8 cellular contexts compared by ENCODE assay signal in genomic region chr5:180494060-180494509, GRCh38. TPM values are rescaled to one million over a fixed set of nuclear protein-coding genes. Genes with fewer than 3 reads are reported as not detected.
DNase-seq lines count a peak whose midpoint lies in the region; ATAC-seq and TF ChIP-seq lines count a peak whose summit lies in the region.

TSS of gene CNOT6 (plus strand) at chr5:180494379. CDS start at chr5:180529277, 34,898 bp downstream.

- no peaks in the 10 kb centered on the region for H3K36me3 ChIP-seq in liver (ENCODE audit: control insufficient read depth in 4 of 4, insufficient read depth in 3 of 4, low read depth in 1 of 4, low read length in 3 of 4)

- H3K4me1 ChIP-seq in liver (ENCODE audit: control insufficient read depth in 4 of 4, insufficient read depth in 4 of 4, low read length in 3 of 4): peaks cover 2 to 18% (median 12%) of the 10 kb centered on the region in 4 donors

- DNase-seq in CD1c-positive myeloid dendritic cell (ENCODE audit: extremely low spot score) (peak; percentile 96), NCI-H774 (lab: John Stamatoyannopoulos, UW) (peak; percentile 88), dermis microvascular lymphatic vessel endothelial cell (ENCODE audit: low read depth in 2 of 2) (peak; percentile 85 to 97)
- DNase-seq in activated CD4-positive, alpha-beta T cell treated with anti-CD3 and anti-CD28 coated beads, Interleukin-2, amount 50 U/mL, for 48 hours: peak; percentile 91 to 93
- peak; percentile 96 for DNase-seq in stimulated activated CD4-positive, alpha-beta T cell treated with anti-CD3 and anti-CD28 coated beads, Interleukin-4, amount 100 ng/mL, for 1 hour

- under 1% methylated on average over 56 of the region's 56 CpGs for WGBS in liver

- no peaks in the 10 kb centered on the region for H3K27me3 ChIP-seq in liver (ENCODE audit: control insufficient read depth in 4 of 4, insufficient read depth in 4 of 4, low read length in 3 of 4)

- no peak for TF ChIP-seq RAD21 in liver (IDR thresholded peaks at IDR 0.05)

- H3K9ac ChIP-seq in liver (ENCODE audit: low read depth in 1 of 2, low read length in 2 of 2): peak within 1 kb of the TSS; percentile 45 to 67

- no peaks in the 10 kb centered on the region for H3K9me3 ChIP-seq in liver (ENCODE audit: control insufficient read depth in 4 of 4, low read length in 3 of 4)

- ATAC-seq in GM19438 (IDR thresholded peaks at IDR 0.05; ENCODE audit: low read depth, unreplicated experiment) (peak; percentile 89), HG03571 (IDR thresholded peaks at IDR 0.05; ENCODE audit: unreplicated experiment) (peak; percentile 87)

- H3K27ac ChIP-seq in liver (ENCODE audit: low read depth in 1 of 2, low read length in 2 of 2): peak within 1 kb of the TSS; percentile 78 to 88

- TF ChIP-seq CTCF in liver (IDR thresholded peaks at IDR 0.05; ENCODE audit: low read depth, low read length, missing input control): no peak

- peak within 1 kb of the TSS; percentile 87 to 95 (median 90) for H3K4me3 ChIP-seq in liver (ENCODE audit: low read depth in 1 of 3, low read length in 3 of 3)

TF ChIP-seq in liver, 16 proteins besides CTCF, POLR2A, EP300 and RAD21:
- TF ChIP-seq FOXA2 (IDR thresholded peaks at IDR 0.05) (no peak), SP1 (IDR thresholded peaks at IDR 0.05) (peak; percentile 62), RXRA (IDR thresholded peaks at IDR 0.05) (no peak), TAF1 (conservative IDR thresholded peaks at IDR 0.05) (no peak), EGR1 (IDR thresholded peaks at IDR 0.05; ENCODE audit: low read depth in 2 of 2) (no peak), JUND (IDR thresholded peaks at IDR 0.05) (no peak), GABPA (IDR thresholded peaks at IDR 0.05 in 1 of 2, conservative IDR thresholded peaks at IDR 0.05 in 1 of 2) (no peak), HNF4A (conservative IDR thresholded peaks at IDR 0.05) (no peak), NR2F2 (IDR thresholded peaks at IDR 0.05) (no peak), HNF4G (IDR thresholded peaks at IDR 0.05) (no peak), YY1 (IDR thresholded peaks at IDR 0.05) (peak; percentile 91), ATF3 (IDR thresholded peaks at IDR 0.05) (no peak), FOXA1 (IDR thresholded peaks at IDR 0.05) (no peak), MAX (IDR thresholded peaks at IDR 0.05) (no peak)
- TF ChIP-seq, protein P1, sequence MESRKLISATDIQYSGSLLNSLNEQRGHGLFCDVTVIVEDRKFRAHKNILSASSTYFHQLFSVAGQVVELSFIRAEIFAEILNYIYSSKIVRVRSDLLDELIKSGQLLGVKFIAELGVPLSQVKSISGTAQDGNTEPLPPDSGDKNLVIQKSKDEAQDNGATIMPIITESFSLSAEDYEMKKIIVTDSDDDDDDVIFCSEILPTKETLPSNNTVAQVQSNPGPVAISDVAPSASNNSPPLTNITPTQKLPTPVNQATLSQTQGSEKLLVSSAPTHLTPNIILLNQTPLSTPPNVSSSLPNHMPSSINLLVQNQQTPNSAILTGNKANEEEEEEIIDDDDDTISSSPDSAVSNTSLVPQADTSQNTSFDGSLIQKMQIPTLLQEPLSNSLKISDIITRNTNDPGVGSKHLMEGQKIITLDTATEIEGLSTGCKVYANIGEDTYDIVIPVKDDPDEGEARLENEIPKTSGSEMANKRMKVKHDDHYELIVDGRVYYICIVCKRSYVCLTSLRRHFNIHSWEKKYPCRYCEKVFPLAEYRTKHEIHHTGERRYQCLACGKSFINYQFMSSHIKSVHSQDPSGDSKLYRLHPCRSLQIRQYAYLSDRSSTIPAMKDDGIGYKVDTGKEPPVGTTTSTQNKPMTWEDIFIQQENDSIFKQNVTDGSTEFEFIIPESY (IDR thresholded peaks at IDR 0.05): no peak

RNA-seq across cellular contexts. Expression of gene CNOT6, which starts in this region (rescaled TPM):
- total RNA-seq in dermis microvascular lymphatic vessel endothelial cell: 17.7 and 21.5 TPM in 2 replicates
- 10 to 100 TPM in 1 of 2 donors, 1 to 10 TPM in 1; 5.7 to 25.0 TPM for total RNA-seq in liver
- 1 to 10 TPM; 1.4 to 2.7 TPM for polyA plus RNA-seq in liver

Comparison
In these comparisons a context has a peak if more than half of its experiments do, and no peak if none do; other contexts are left out.
1. Peak in every context shown above with its lines: DNase-seq, ATAC-seq, H3K4me3 ChIP-seq and H3K27ac ChIP-seq.